1 cellular context compared by ENCODE assay signal in the genomic region with DNA sequence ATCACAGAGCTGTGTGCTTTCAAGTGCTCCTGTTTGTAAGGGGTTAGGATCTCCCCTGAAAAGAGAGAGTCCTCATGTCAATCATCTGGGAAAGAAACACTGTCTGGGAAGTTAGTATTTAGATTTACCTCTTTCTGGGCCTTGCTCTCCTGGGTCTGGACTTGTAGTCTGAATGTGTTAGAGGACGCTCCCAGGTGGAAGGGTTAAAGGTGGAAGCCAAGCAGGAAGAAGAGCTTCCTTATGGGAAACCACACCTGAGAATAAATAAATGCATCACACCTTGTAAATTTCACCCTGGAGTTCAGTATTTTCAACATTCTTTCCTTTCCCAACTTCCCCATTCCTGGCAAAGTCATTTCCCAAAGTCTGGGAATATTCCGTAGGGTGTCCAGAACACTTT.
TF ChIP-seq lines count a peak whose summit lies in the region.

No MANE protein-coding gene starts in this region.

TF ChIP-seq in K562, 482 proteins besides CTCF, POLR2A, EP300 and RAD21:
- TF ChIP-seq PKNOX1 (IDR thresholded peaks at IDR 0.05) (peak; percentile 12; the same call in 1 of the 2 replicates), YY1 (IDR thresholded peaks at IDR 0.05; ENCODE audit: borderline replicate concordance in 1 of 3, control insufficient read depth in 1 of 3, extremely low read depth in 1 of 3, insufficient read depth in 3 of 3, insufficient read length in 1 of 3, insufficient replicate concordance in 2 of 3, low read depth in 1 of 3, low read length in 2 of 3) (no peak)
